Comparison of ENCODE assay signal across 1 cellular context in genomic region chr14:97138801-97139200, GRCh38.
TF ChIP-seq lines count a peak whose summit lies in the region.

No MANE protein-coding gene starts in this region.

TF ChIP-seq in HCT116, 20 proteins besides CTCF, POLR2A, EP300 and RAD21 (continued from another document):
- TF ChIP-seq ZBTB33 (IDR thresholded peaks at IDR 0.05; ENCODE audit: extremely low read depth, insufficient replicate concordance, low read length) (no peak), ELF1 (IDR thresholded peaks at IDR 0.05; ENCODE audit: borderline replicate concordance, low read depth) (no peak), CEBPB (IDR thresholded peaks at IDR 0.05; ENCODE audit: low read depth) (no peak)
TF ChIP-seq in HCT116: peak in this region for 0.
